In the genomic region with DNA sequence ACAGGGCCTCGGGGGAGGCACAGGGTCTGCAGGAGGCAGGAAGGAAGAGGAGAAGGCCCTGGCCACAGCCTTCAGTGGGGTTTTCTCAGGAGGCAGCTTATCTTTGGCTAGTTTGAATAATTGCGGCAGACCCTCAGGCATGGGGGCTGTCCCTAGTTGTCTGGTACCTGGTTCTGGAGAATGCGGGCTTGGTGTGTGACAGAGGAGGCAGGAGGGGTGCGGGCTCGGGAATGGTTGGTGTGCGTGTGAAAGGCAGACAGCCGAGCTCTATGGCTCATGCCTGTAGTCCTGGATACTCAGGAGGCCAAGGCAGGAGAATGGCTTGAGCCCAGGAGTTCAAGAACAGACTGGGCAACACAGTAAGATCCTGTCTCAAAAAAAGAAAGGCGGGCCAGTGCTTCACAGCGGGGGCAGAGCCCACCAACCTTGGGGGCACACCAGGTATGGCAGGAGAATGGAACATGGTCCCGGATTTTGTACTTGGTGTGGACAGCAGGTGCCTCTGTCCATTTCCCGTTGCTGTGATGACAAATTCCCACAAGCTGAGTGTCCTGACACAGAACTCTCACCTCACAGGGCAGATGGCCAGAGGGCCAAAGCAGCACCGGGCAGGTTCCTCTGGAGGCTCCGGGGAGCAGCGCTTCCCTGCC, we compare ENCODE assay signal across 24 cellular contexts.
"Had no signal": no experiment of that assay in that cellular context is flagged by ENCODE, and none has a peak within 500 bp of the region (broad histone marks: within the 10 kb centered on the region; RNA-seq: fewer than 3 reads in every experiment).

No MANE protein-coding gene starts in this region.

- DNase-seq: activated CD4-positive, alpha-beta T cell treated with anti-CD3 and anti-CD28 coated beads for 4 hours; activated CD8-positive, alpha-beta memory T cell treated with anti-CD3 and anti-CD28 coated beads, Interleukin-2, amount 50 U/mL, for 48 hours; activated CD8-positive, alpha-beta T cell treated with anti-CD3 and anti-CD28 coated beads for 36 hours; activated naive CD4-positive, alpha-beta T cell treated with Interleukin-2 at 50 U/mL for 16 hours; activated naive CD8-positive, alpha-beta T cell treated with anti-CD3 and anti-CD28 coated beads, Interleukin-2, amount 50 U/mL, for 24 hours; activated T-cell treated with anti-CD3 and anti-CD28 coated beads, Interleukin-2, amount 50 U/mL, for 1 hour; amniotic stem cell; body of pancreas; Kasumi-1; KBM-7; NCI-H1048; NCI-H1417; NCI-H1694; NCI-H2029 treated with DMSO at 0.1 percent for 48 hours; NCI-H510A treated with DMSO at 0.1 percent for 48 hours; Right ventricle myocardium superior; SJCRH30; SW 1271 had no signal

- H3K9me3 ChIP-seq: ascending aorta, body of pancreas, Peyer's patch, SJCRH30 had no signal

- H3K36me3 ChIP-seq: ascending aorta, Peyer's patch, SJCRH30 had no signal

- H3K4me1 ChIP-seq: ascending aorta, body of pancreas, Peyer's patch, SJCRH30 had no signal

- H3K27ac ChIP-seq: ascending aorta, body of pancreas, Peyer's patch, RWPE1, SJCRH30 had no signal

- H3K4me3 ChIP-seq: ascending aorta, body of pancreas, Peyer's patch, SJCRH30 had no signal

- H3K27me3 ChIP-seq: ascending aorta, body of pancreas, Peyer's patch, SJCRH30 had no signal

- ATAC-seq: activated CD4-positive, CD25-positive, alpha-beta regulatory T cell treated with anti-CD3 and anti-CD28 coated beads, Interleukin-2, amount 50 U/mL, for 24 hours; activated CD8-positive, alpha-beta T cell treated with anti-CD3 and anti-CD28 coated beads for 36 hours; activated naive CD4-positive, alpha-beta T cell treated with anti-CD3 and anti-CD28 coated beads, Interleukin-2, amount 50 U/mL, for 72 hours; activated naive CD8-positive, alpha-beta T cell treated with anti-CD3 and anti-CD28 coated beads, Interleukin-2, amount 50 U/mL, for 24 hours; body of pancreas; SK-N-SH treated with all-trans-retinoic acid at 6 μM for 48 hours had no signal
